Comparison of ENCODE assay signal across 1 cellular context in genomic region chr10:43226441-43226840, GRCh38.
TF ChIP-seq lines count a peak whose summit lies in the region.

No MANE protein-coding gene starts in this region.

TF ChIP-seq in WTC11, 78 proteins besides CTCF, POLR2A, EP300 and RAD21 (continued from another document):
- TF ChIP-seq TCF7 (CRISPR knock-in tag; IDR thresholded peaks at IDR 0.05; ENCODE audit: low read depth), result no peak
